ENCODE assay signal across 8 cellular contexts in the genomic region with DNA sequence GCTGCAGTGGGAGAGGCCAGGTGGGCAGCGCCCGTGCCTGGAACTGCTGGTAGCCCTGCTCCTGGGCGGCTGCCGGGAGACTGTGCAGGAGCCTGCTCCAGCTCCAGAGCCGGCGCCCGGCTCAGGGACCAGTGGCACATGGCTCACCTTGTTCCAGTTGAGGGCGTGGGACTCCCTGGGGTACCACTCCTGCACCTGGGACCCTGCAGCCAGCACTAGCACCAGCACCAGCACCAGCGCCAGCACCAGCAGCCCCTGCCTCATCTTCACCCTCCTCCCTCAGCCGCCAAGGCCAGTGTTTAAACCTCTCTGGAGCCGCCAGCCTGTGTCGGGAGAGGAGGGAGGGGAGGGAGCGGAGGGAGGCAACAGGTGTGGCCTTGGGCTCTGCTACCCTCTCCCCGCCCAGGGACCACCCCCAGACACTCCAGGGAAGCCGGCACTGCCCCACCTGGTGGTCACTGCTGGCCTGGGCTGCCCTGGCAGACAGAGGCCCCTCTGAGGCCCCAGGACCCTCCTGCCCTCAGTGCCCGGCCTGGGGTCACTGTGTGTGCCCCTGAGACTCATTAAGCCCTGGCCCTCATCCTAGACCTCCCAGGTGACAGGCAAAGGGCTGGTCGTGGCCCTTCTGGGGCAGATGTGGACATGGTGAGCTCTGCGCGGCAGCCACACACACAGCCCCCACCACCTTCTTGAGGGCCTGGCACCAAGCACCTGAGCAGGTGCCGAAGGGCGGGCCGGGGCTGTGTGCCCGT. TPM values are rescaled to one million over a fixed set of nuclear protein-coding genes. Genes with fewer than 3 reads are reported as not detected.
DNase-seq lines count a peak whose midpoint lies in the region; ATAC-seq and TF ChIP-seq lines count a peak whose summit lies in the region.

Gene LCN10, minus strand, starts transcription at position 301 of the 752 bp plus-strand sequence. Its CDS starts 37 bp downstream, at position 264.

- no peaks in the 10 kb centered on the region for H3K27me3 Mint-ChIP-seq in stimulated activated memory B cell treated with anti-CD40 and anti-IgM and Interleukin-4, amounts not matched to agents 10 μg/mL and 1 μg/mL and 100 μg/mL, for 72 hours

- no peaks in the 10 kb centered on the region for H3K9me3 ChIP-seq in Peyer's patch

- peak within 1 kb of the TSS; percentile 84 for H3K4me3 Mint-ChIP-seq in stimulated activated memory B cell treated with anti-CD40 and anti-IgM and Interleukin-4, amounts not matched to agents 10 μg/mL and 1 μg/mL and 100 μg/mL, for 72 hours

- TF ChIP-seq CTCF in Peyer's patch (IDR thresholded peaks at IDR 0.05): peak in 5 of 6 experiments; percentile 6 to 24 (median 18)
- peak; percentile 25 for TF ChIP-seq CTCF in fibroblast of pulmonary artery (IDR thresholded peaks at IDR 0.05; ENCODE audit: low read length, missing control alignments)

- H3K27me3 ChIP-seq in Peyer's patch: peaks cover 0 to 24% of the 10 kb centered on the region in 2 donors

- H3K4me1 Mint-ChIP-seq in stimulated activated memory B cell treated with anti-CD40 and anti-IgM and Interleukin-4, amounts not matched to agents 10 μg/mL and 1 μg/mL and 100 μg/mL, for 72 hours: peaks cover 55% of the 10 kb centered on the region

- H3K4me3 ChIP-seq in Peyer's patch (peak within 1 kb of the TSS in 3 of 4 donors; percentile 24 to 55 (median 39)), fibroblast of pulmonary artery (replicated peaks; ENCODE audit: low read depth, low read length) (no peak within 1 kb of the TSS)

- peaks cover 0 to 19% (median 8%) of the 10 kb centered on the region in 4 donors for H3K4me1 ChIP-seq in Peyer's patch

- no peaks in the 10 kb centered on the region for H3K36me3 ChIP-seq in Peyer's patch

- no peak for TF ChIP-seq POLR2A in Peyer's patch (IDR thresholded peaks at IDR 0.05)

- DNase-seq in DMS153 treated with DMSO at 0.1 percent for 48 hours (lab: John Stamatoyannopoulos, UW; ENCODE audit: unreplicated experiment) (peak; percentile 23), DMS153 (lab: John Stamatoyannopoulos, UW) (no peak), Peyer's patch (no peak), fibroblast of pulmonary artery (ENCODE audit: low read depth) (no peak), HPDE6-E6E7 (ENCODE audit: extremely low spot score) (no peak)

- no peak for ATAC-seq in stimulated activated memory B cell treated with anti-CD40 and anti-IgM and Interleukin-4, amounts not matched to agents 10 μg/mL and 1 μg/mL and 100 μg/mL, for 72 hours
- ATAC-seq in GM18858 (IDR thresholded peaks at IDR 0.05; ENCODE audit: unreplicated experiment) (no peak), HG03139 (IDR thresholded peaks at IDR 0.05; ENCODE audit: unreplicated experiment) (no peak)

- H3K27ac Mint-ChIP-seq in stimulated activated memory B cell treated with anti-CD40 and anti-IgM and Interleukin-4, amounts not matched to agents 10 μg/mL and 1 μg/mL and 100 μg/mL, for 72 hours: peak within 1 kb of the TSS; percentile 86

- peak within 1 kb of the TSS in 2 of 4 donors; percentile 52 to 93 for H3K27ac ChIP-seq in Peyer's patch

- peaks cover 17% of the 10 kb centered on the region for H3K36me3 Mint-ChIP-seq in stimulated activated memory B cell treated with anti-CD40 and anti-IgM and Interleukin-4, amounts not matched to agents 10 μg/mL and 1 μg/mL and 100 μg/mL, for 72 hours

- no peaks in the 10 kb centered on the region for H3K9me3 Mint-ChIP-seq in stimulated activated memory B cell treated with anti-CD40 and anti-IgM and Interleukin-4, amounts not matched to agents 10 μg/mL and 1 μg/mL and 100 μg/mL, for 72 hours

RNA-seq across cellular contexts. Expression of gene LCN10, which starts in this region (rescaled TPM):
- 10 to 100 TPM in 1 of 4 donors, 1 to 10 TPM in 3; 1.1 to 28.1 (median 4.4) TPM for total RNA-seq in Peyer's patch
